1 cellular context compared by ENCODE assay signal in the genomic region with DNA sequence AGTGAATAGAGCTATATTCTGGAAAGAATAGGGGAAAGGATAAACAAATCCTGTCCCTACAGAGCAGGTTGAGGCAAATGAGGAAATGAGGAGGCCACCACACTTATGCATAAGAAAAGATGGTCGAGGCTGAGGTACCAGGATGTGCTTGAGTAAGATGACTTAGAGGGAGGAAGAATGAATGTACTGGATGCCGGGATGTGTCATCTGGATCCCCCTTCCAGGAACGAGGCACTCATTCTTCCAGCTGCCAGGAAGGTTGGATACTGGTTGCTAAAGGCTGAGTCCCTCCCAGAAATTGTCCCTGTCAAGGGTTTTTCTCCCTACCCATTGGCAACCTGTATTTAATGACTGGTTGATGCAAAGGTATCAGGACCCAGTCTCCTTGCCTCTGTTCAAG.
TF ChIP-seq lines count a peak whose summit lies in the region.

No MANE protein-coding gene starts in this region.

TF ChIP-seq in GM23338, 12 proteins besides CTCF, POLR2A, EP300 and RAD21 (continued from another document):
- TF ChIP-seq, protein P1, sequence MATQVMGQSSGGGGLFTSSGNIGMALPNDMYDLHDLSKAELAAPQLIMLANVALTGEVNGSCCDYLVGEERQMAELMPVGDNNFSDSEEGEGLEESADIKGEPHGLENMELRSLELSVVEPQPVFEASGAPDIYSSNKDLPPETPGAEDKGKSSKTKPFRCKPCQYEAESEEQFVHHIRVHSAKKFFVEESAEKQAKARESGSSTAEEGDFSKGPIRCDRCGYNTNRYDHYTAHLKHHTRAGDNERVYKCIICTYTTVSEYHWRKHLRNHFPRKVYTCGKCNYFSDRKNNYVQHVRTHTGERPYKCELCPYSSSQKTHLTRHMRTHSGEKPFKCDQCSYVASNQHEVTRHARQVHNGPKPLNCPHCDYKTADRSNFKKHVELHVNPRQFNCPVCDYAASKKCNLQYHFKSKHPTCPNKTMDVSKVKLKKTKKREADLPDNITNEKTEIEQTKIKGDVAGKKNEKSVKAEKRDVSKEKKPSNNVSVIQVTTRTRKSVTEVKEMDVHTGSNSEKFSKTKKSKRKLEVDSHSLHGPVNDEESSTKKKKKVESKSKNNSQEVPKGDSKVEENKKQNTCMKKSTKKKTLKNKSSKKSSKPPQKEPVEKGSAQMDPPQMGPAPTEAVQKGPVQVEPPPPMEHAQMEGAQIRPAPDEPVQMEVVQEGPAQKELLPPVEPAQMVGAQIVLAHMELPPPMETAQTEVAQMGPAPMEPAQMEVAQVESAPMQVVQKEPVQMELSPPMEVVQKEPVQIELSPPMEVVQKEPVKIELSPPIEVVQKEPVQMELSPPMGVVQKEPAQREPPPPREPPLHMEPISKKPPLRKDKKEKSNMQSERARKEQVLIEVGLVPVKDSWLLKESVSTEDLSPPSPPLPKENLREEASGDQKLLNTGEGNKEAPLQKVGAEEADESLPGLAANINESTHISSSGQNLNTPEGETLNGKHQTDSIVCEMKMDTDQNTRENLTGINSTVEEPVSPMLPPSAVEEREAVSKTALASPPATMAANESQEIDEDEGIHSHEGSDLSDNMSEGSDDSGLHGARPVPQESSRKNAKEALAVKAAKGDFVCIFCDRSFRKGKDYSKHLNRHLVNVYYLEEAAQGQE (IDR thresholded peaks at IDR 0.05; ENCODE audit: unreplicated experiment), result no peak
- TF ChIP-seq, protein P2, sequence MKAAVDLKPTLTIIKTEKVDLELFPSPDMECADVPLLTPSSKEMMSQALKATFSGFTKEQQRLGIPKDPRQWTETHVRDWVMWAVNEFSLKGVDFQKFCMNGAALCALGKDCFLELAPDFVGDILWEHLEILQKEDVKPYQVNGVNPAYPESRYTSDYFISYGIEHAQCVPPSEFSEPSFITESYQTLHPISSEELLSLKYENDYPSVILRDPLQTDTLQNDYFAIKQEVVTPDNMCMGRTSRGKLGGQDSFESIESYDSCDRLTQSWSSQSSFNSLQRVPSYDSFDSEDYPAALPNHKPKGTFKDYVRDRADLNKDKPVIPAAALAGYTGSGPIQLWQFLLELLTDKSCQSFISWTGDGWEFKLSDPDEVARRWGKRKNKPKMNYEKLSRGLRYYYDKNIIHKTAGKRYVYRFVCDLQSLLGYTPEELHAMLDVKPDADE (IDR thresholded peaks at IDR 0.05), result no peak
- TF ChIP-seq NANOG (IDR thresholded peaks at IDR 0.05; ENCODE audit: borderline replicate concordance) (no peak), ZNF331 (CRISPR knock-in tag; IDR thresholded peaks at IDR 0.05; ENCODE audit: low read depth) (no peak), JUNB (IDR thresholded peaks at IDR 0.05; ENCODE audit: unreplicated experiment) (no peak)
